Comparison of ENCODE assay signal across 5 cellular contexts in the genomic region with DNA sequence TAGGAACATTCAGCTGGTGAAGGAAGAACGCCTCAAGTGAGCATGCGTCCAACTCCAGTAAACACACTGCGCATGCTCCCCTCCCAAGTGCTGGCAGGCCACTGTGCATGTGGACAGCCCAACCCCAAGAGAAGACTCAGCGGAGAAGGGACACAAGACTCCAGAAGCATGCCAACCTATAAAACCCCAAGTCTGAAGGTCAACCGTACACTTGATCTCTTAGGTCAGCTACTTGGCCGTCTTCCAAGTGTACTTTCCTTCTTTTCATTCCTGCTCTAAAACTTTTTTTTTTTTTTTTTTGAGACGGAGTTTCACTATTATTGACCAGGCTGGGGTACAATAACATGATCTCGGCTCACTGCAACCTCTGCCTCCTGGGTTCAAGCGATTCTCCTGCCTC.
DNase-seq lines count a peak whose midpoint lies in the region; TF ChIP-seq lines count a peak whose summit lies in the region.
"Not testable (repeated sequence)": the region's sequence is repeated elsewhere in the genome, so short reads cannot be mapped to it uniquely, and the experiment has no call there.

No MANE protein-coding gene starts in this region.

- intact Hi-C loops in testis (cut with DNase I; ENCODE audit: low total_unique reads) = not testable (repeated sequence)

- not testable (repeated sequence) for H4K20me1 ChIP-seq in hepatocyte (ENCODE audit: insufficient read depth, poor library complexity, severe bottlenecking)

- H3K4me3 ChIP-seq in SJCRH30, hepatocyte, testis: not testable (repeated sequence)

- not testable (repeated sequence) for H2AFZ ChIP-seq in hepatocyte

- H3K27me3 ChIP-seq in SJCRH30, hepatocyte, testis: not testable (repeated sequence)

- DNase-seq in SJCRH30 (peak; percentile 0), hepatocyte (ENCODE audit: low spot score) (peak; percentile 1), mucosa of gallbladder (ENCODE audit: low spot score) (peak; percentile 1), testis (peak; percentile 12)

- H3K27ac ChIP-seq in SJCRH30, hepatocyte, testis: not testable (repeated sequence)
- peak overlapping the region; percentile 59; the same call in 1 of the 2 replicates for H3K27ac ChIP-seq in VCaP

- not testable (repeated sequence) for H3K79me2 ChIP-seq in hepatocyte

- TF ChIP-seq CTCF in VCaP (conservative IDR thresholded peaks at IDR 0.05); hepatocyte (IDR thresholded peaks at IDR 0.05; ENCODE audit: poor library complexity); testis (IDR thresholded peaks at IDR 0.05): not testable (repeated sequence)

- H3K4me1 ChIP-seq in SJCRH30; hepatocyte (ENCODE audit: insufficient read depth); testis: not testable (repeated sequence)

- H3K36me3 ChIP-seq in SJCRH30; hepatocyte (replicated peaks; ENCODE audit: insufficient read depth, low read depth); testis (ENCODE audit: low read depth, missing control alignments): not testable (repeated sequence)

- H3K9me2 ChIP-seq in hepatocyte (replicated peaks; ENCODE audit: insufficient read depth) = not testable (repeated sequence)

- not testable (repeated sequence) for H3K4me2 ChIP-seq in hepatocyte

- WGBS in hepatocyte (ENCODE audit: low lambda C conversion rate, missing lambda C conversion rate) = no CpG with 5 or more reads among the region's 9 CpGs
- WGBS in testis, 2 donors = 35 to 54% methylated on average over 3 to 8 of the region's 9 CpGs

- TF ChIP-seq POLR2A in testis (IDR thresholded peaks at IDR 0.05) = not testable (repeated sequence)

- H3K9me3 ChIP-seq in SJCRH30 (replicated peaks); hepatocyte (ENCODE audit: low read depth); testis: not testable (repeated sequence)
